8 cellular contexts compared by ENCODE assay signal in the genomic region with DNA sequence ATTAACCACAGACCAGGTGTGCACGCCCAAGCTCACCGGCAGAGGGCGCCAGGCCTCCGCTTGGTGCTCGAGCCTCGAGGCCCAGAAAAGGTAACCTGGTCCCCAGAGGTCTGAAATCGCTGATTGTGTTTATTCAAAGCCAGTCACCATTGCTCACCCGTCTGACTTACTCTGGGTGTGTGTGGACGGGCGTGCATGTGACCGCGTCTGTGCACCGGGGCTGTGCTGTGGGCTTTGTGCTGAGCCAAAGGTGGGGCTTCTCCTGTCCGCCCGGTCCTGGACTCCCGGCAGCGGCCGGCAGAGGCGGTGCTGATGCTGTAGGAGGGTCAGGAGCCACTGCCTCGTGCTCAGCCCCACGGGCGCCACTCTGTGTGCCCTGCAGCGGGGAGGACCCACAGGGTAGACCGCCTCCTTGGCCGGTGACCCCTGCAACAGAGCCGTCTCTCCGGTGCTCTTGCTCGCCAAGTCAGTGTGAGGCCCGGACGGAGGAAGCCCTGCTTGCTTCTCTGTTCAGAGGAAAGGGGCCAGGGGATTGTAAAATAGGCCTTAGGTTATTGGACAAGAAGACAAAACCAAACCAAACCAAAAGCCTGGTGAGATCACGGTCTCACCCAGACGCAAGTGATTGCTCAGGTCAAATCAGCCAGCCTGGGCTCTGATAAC. TPM values are rescaled to one million over a fixed set of nuclear protein-coding genes. Genes with fewer than 3 reads are reported as not detected.
DNase-seq lines count a peak whose midpoint lies in the region; ATAC-seq and TF ChIP-seq lines count a peak whose summit lies in the region.

No MANE protein-coding gene starts in this region.

- H3K9ac ChIP-seq in ES-I3 (ENCODE audit: low read depth, low read length) (peak overlapping the region; percentile 33; the same call in 1 of the 2 replicates), MM.1S (ENCODE audit: low read length) (peak overlapping the region; percentile 84)

- H3K4me3 ChIP-seq in HAP-1, result no peak overlapping the region
- H3K4me3 ChIP-seq in MM.1S (ENCODE audit: low read length), result peak overlapping the region; percentile 64
- H3K4me3 ChIP-seq in SJCRH30, result peak overlapping the region; percentile 44
- H3K4me3 ChIP-seq in testis, result peak overlapping the region; percentile 6 to 46

- intact Hi-C loops in activated naive CD4-positive, alpha-beta T cell treated with anti-CD3 and anti-CD28 coated beads for 36 hours (cut with micrococcal nuclease), result loop anchor here (1.0 kb wide), 5 partner anchors 16 to 214 kb away; partner anchors contain the start of gene BTG2
- intact Hi-C loops in testis (cut with DNase I; ENCODE audit: low total_unique reads), result loop anchor here (5.0 to 10.0 kb wide), 3 partner anchors 54 to 211 kb away; no protein-coding TSS in a partner anchor

- no peak for TF ChIP-seq POLR2A in testis (IDR thresholded peaks at IDR 0.05)

- no peaks in the 10 kb centered on the region for H3K9me2 ChIP-seq in MM.1S (replicated peaks; ENCODE audit: insufficient read depth, low read length)

- in situ Hi-C loops in HAP-1 (cut with MboI; ENCODE audit: low sequenced_read_pairs), result loop anchor here (5.0 kb wide), 3 partner anchors 69 to 429 kb away; no protein-coding TSS in a partner anchor

- H3K27ac ChIP-seq in MM.1S (ENCODE audit: low read length) (peak overlapping the region; percentile 89), SJCRH30 (no peak overlapping the region), testis (peak overlapping the region; percentile 78 to 83)

- no peaks in the 10 kb centered on the region for H3K9me3 ChIP-seq in ES-I3 (ENCODE audit: control insufficient read depth, insufficient read depth, low read length)
- H3K9me3 ChIP-seq in HAP-1, result no peaks in the 10 kb centered on the region
- H3K9me3 ChIP-seq in MM.1S (replicated peaks; ENCODE audit: insufficient read depth, low read length), result no peaks in the 10 kb centered on the region
- H3K9me3 ChIP-seq in SJCRH30 (replicated peaks), result no peaks in the 10 kb centered on the region
- no peaks in the 10 kb centered on the region for H3K9me3 ChIP-seq in testis

- DNase-seq in HAP-1 (ENCODE audit: low spot score in 2 of 2) (peak; percentile 83 to 94), MM.1S (peak; percentile 97), SJCRH30 (peak; percentile 82 to 94), glomerular visceral epithelial cell (ENCODE audit: extremely low spot score) (peak; percentile 80), omental fat pad (ENCODE audit: low spot score) (peak; percentile 89), testis (peak; percentile 93)
- peak; percentile 96 for DNase-seq in activated naive CD4-positive, alpha-beta T cell treated with anti-CD3 and anti-CD28 coated beads for 36 hours

- no peaks in the 10 kb centered on the region for H3K27me3 ChIP-seq in HAP-1 (ENCODE audit: low read depth)
- no peaks in the 10 kb centered on the region for H3K27me3 ChIP-seq in MM.1S (replicated peaks; ENCODE audit: insufficient read depth, low read length)
- no peaks in the 10 kb centered on the region for H3K27me3 ChIP-seq in SJCRH30
- H3K27me3 ChIP-seq in testis, result no peaks in the 10 kb centered on the region

- no peaks in the 10 kb centered on the region for H3K36me3 ChIP-seq in ES-I3 (ENCODE audit: insufficient read depth, low read length)
- no peaks in the 10 kb centered on the region for H3K36me3 ChIP-seq in HAP-1 (replicated peaks)
- H3K36me3 ChIP-seq in MM.1S (replicated peaks; ENCODE audit: insufficient read depth, low read length), result no peaks in the 10 kb centered on the region
- no peaks in the 10 kb centered on the region for H3K36me3 ChIP-seq in SJCRH30
- no peaks in the 10 kb centered on the region for H3K36me3 ChIP-seq in testis (ENCODE audit: low read depth, missing control alignments)

- no peaks in the 10 kb centered on the region for H3K36me3 Mint-ChIP-seq in activated naive CD4-positive, alpha-beta T cell treated with anti-CD3 and anti-CD28 coated beads for 36 hours (ENCODE audit: low read depth)

- H3K27me3 Mint-ChIP-seq in activated naive CD4-positive, alpha-beta T cell treated with anti-CD3 and anti-CD28 coated beads for 36 hours (ENCODE audit: low read depth), result no peaks in the 10 kb centered on the region

- peak overlapping the region; percentile 72 for H3K4me3 Mint-ChIP-seq in activated naive CD4-positive, alpha-beta T cell treated with anti-CD3 and anti-CD28 coated beads for 36 hours

- H4K20me1 ChIP-seq in MM.1S (ENCODE audit: insufficient read depth, low read length), result no peaks in the 10 kb centered on the region

- H2AFZ ChIP-seq in MM.1S (ENCODE audit: low read length), result peak overlapping the region; percentile 13

- TF ChIP-seq CTCF in MM.1S (IDR thresholded peaks at IDR 0.05; ENCODE audit: low read length) (peak; percentile 99), omental fat pad (IDR thresholded peaks at IDR 0.05) (peak in 1 of 3 donors; percentile 91), testis (IDR thresholded peaks at IDR 0.05) (peak; percentile 98 to 99 (median 98))

- H3K9me3 Mint-ChIP-seq in activated naive CD4-positive, alpha-beta T cell treated with anti-CD3 and anti-CD28 coated beads for 36 hours, result no peaks in the 10 kb centered on the region

- peak; percentile 76 for ATAC-seq in omental fat pad (ENCODE audit: low FRiP score)

- H3K4me1 ChIP-seq in ES-I3 (ENCODE audit: insufficient read depth, low read length), result peaks cover 8% of the 10 kb centered on the region; the same call in 1 of the 2 replicates
- H3K4me1 ChIP-seq in HAP-1, result peaks cover 21% of the 10 kb centered on the region
- H3K4me1 ChIP-seq in MM.1S (ENCODE audit: low read length), result peaks cover 73% of the 10 kb centered on the region
- H3K4me1 ChIP-seq in SJCRH30, result peaks cover 50% of the 10 kb centered on the region
- H3K4me1 ChIP-seq in testis, result peaks cover 50% of the 10 kb centered on the region

- CTCF ChIA-PET in activated naive CD4-positive, alpha-beta T cell treated with anti-CD3 and anti-CD28 coated beads for 36 hours (lab: Charles Lee), result interaction anchor here (0.7 to 11.2 kb wide), 13 partner anchors 8 to 215 kb away, joined by 3 to 686 read pairs (median 58); partner anchors contain the start of genes BTG2 and FMOD

- H3K79me2 ChIP-seq in MM.1S (ENCODE audit: low read length), result peaks cover 29% of the 10 kb centered on the region

- 12% methylated on average over 17 to 31 of the region's 32 CpGs for WGBS in testis, 2 donors

- peaks cover 19% of the 10 kb centered on the region for H3F3A ChIP-seq in MM.1S (ENCODE audit: insufficient read depth, low read length)

- peak overlapping the region; percentile 83 for H3K27ac Mint-ChIP-seq in activated naive CD4-positive, alpha-beta T cell treated with anti-CD3 and anti-CD28 coated beads for 36 hours

- peak overlapping the region; percentile 98 for H3K4me2 ChIP-seq in MM.1S (ENCODE audit: low read depth, low read length)

- H3K4me1 Mint-ChIP-seq in activated naive CD4-positive, alpha-beta T cell treated with anti-CD3 and anti-CD28 coated beads for 36 hours (ENCODE audit: low read depth), result peaks cover 58% of the 10 kb centered on the region

RNA-seq across cellular contexts. Expression of gene BTG2, which starts 32.0 kb away (rescaled TPM):
- total RNA-seq in SJCRH30 (2014; rRNA removed; shearing (Covaris generic)), result 59.8 and 63.1 TPM in 2 replicates
- 100 to 1,000 TPM; 106 to 109 TPM for total RNA-seq in activated naive CD4-positive, alpha-beta T cell treated with anti-CD3 and anti-CD28 coated beads for 36 hours
- total RNA-seq in omental fat pad (100 to 1,000 TPM in 3 of 4 donors, 10 to 100 TPM in 1; 76.3 to 654 (median 238) TPM), testis (10 to 100 TPM; 14.5 to 23.8 TPM)
- polyA plus RNA-seq in testis (ENCODE audit: insufficient read depth, low read depth, low replicate concordance), result 25.4 TPM

RNA-seq across cellular contexts. Expression of gene CHIT1, which starts 43.9 kb away (rescaled TPM):
- 0.08 and 0.18 TPM in 2 replicates for total RNA-seq in SJCRH30 (2014; rRNA removed; shearing (Covaris generic))
- 1 to 10 TPM; 1.1 to 1.3 TPM for total RNA-seq in activated naive CD4-positive, alpha-beta T cell treated with anti-CD3 and anti-CD28 coated beads for 36 hours
- total RNA-seq in omental fat pad (10 to 100 TPM in 1 of 4 donors, 1 to 10 TPM in 2, under 1 TPM in 1; 0.19 to 17.7 (median 2.3) TPM), testis (under 1 TPM; 0.08 to 0.62 TPM)
- 9.9 TPM for polyA plus RNA-seq in testis (ENCODE audit: insufficient read depth, low read depth, low replicate concordance)
